19 cellular contexts compared by ENCODE assay signal in the genomic region with DNA sequence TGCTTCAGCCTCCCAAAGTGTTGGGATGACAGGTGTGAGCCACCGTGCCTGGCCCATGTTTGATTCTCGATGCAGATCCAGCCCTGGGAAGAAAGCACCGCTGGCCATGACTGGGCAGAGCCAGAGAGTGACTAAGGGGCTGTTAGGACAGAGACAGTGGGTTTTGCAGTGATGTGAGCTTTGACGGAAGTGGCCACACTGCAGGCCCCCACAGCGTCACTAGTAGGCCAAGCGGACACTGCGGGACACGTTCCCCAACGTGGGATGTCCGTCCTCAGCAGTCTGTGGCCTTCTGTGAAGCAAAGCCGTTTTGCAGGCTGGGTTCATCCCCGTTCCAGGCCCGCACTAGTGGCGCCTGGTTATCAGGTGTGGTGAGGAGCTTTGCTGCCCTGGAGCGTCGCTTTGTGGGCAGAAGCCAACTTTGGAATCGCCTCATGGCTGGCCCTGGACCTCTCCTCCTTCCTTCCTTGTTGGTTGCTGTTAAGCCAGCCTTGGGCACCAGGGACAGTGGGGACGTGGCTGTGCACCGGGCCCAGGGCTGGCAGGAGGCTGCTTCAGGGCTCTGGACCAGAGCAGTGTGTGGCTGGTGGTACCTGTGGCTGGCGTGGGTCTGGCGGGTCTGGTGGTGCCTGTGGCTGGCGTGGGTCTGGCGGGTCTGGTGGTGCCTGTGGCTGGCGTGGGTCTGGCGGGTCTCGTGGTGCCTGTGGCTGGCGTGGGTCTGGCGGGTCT. TPM values are rescaled to one million over a fixed set of nuclear protein-coding genes. Genes with fewer than 3 reads are reported as not detected.
DNase-seq lines count a peak whose midpoint lies in the region; ATAC-seq, FAIRE-seq and TF ChIP-seq lines count a peak whose summit lies in the region.
"Had no signal": no experiment of that assay in that cellular context is flagged by ENCODE, and none has a peak within 500 bp of the region (broad histone marks: within the 10 kb centered on the region; RNA-seq: fewer than 3 reads in every experiment).

No MANE protein-coding gene starts in this region.

- no peak overlapping the region for H3K4me2 ChIP-seq in H1 (ENCODE audit: insufficient read depth in 1 of 2, low read depth in 2 of 2, low read length in 2 of 2)
- H3K4me2 ChIP-seq in HepG2 (ENCODE audit: low read depth, low read length) = peak overlapping the region; percentile 20; the same call in 1 of the 2 replicates

- FAIRE-seq in H1 (lab: Jason Lieb, UNC) (no peak), HepG2 (lab: Jason Lieb, UNC) (no peak)
- FAIRE-seq: keratinocyte had no signal

- ATAC-seq in natural killer cell treated with Interleukin-12 subunit alpha and Interleukin-12 subunit beta and Interleukin-15 and Interleukin-18, amount 100 ng/mL, for 72 hours = no peak
- ATAC-seq in natural killer cell (no peak), HepG2 (no peak), GM21526 (IDR thresholded peaks at IDR 0.05; ENCODE audit: low FRiP score, unreplicated experiment) (no peak), GM21717 (IDR thresholded peaks at IDR 0.05; ENCODE audit: unreplicated experiment) (no peak)
- ATAC-seq in stimulated activated naive B cell treated with anti-CD40 and anti-IgM and Interleukin-4, amounts not matched to agents 10 μg/mL and 1 μg/mL and 100 μg/mL, for 72 hours (replicated peaks) = no peak
- ATAC-seq: activated CD8-positive, alpha-beta memory T cell treated with anti-CD3 and anti-CD28 coated beads, Interleukin-2, amount 10 ng/mL, durations not matched to agents 7 days and 5 days had no signal

- TF ChIP-seq RAD21 in H1 (IDR thresholded peaks at IDR 0.05 in 1 of 2, conservative IDR thresholded peaks at IDR 0.05 in 1 of 2; ENCODE audit: low read depth in 2 of 2, low read length in 2 of 2) = no peak
- no peak for TF ChIP-seq RAD21 in HepG2 (CRISPR knock-in tag; IDR thresholded peaks at IDR 0.05)

- no peak for TF ChIP-seq POLR2A in H1 (IDR thresholded peaks at IDR 0.05; ENCODE audit: control extremely low read depth in 1 of 2, low read depth in 2 of 2, low read length in 2 of 2)
- no peak for TF ChIP-seq POLR2A in HepG2 (IDR thresholded peaks at IDR 0.05; ENCODE audit: insufficient read depth in 1 of 2, low read depth in 2 of 2, low read length in 2 of 2)

- H3K4me1 ChIP-seq in H1 (replicated peaks in 1 of 4; ENCODE audit: control insufficient read depth in 3 of 4, insufficient read depth in 4 of 4, low read length in 3 of 4) (peaks cover 0 to 27% (median 17%) of the 10 kb centered on the region in 4 experiments; a peak in 5 of 7 replicates), HepG2 (ENCODE audit: insufficient read depth, low read length) (peaks cover 42% of the 10 kb centered on the region)

- no peaks in the 10 kb centered on the region for H3K27me3 Mint-ChIP-seq in natural killer cell treated with Interleukin-12 subunit alpha and Interleukin-12 subunit beta and Interleukin-15 and Interleukin-18, amount 100 ng/mL, for 72 hours
- no peaks in the 10 kb centered on the region for H3K27me3 Mint-ChIP-seq in natural killer cell (ENCODE audit: low read depth in 2 of 2)
- no peaks in the 10 kb centered on the region for H3K27me3 Mint-ChIP-seq in stimulated activated naive B cell treated with anti-CD40 and anti-IgM and Interleukin-4, amounts not matched to agents 10 μg/mL and 1 μg/mL and 100 μg/mL, for 72 hours
- H3K27me3 Mint-ChIP-seq: activated CD8-positive, alpha-beta memory T cell treated with anti-CD3 and anti-CD28 coated beads, Interleukin-2, amount 10 ng/mL, durations not matched to agents 7 days and 5 days had no signal

- H3K4me3 Mint-ChIP-seq in natural killer cell treated with Interleukin-12 subunit alpha and Interleukin-12 subunit beta and Interleukin-15 and Interleukin-18, amount 100 ng/mL, for 72 hours = no peak overlapping the region
- H3K4me3 Mint-ChIP-seq in natural killer cell = no peak overlapping the region
- no peak overlapping the region for H3K4me3 Mint-ChIP-seq in stimulated activated naive B cell treated with anti-CD40 and anti-IgM and Interleukin-4, amounts not matched to agents 10 μg/mL and 1 μg/mL and 100 μg/mL, for 72 hours
- H3K4me3 Mint-ChIP-seq: activated CD8-positive, alpha-beta memory T cell treated with anti-CD3 and anti-CD28 coated beads, Interleukin-2, amount 10 ng/mL, durations not matched to agents 7 days and 5 days; T-helper 1 cell treated with Interleukin-12 subunit alpha and Interleukin-12 subunit beta and Interleukin-4 antibody, amounts not matched to agents 30 μg/mL and 1 μg/mL, for 36 hours had no signal

- H3K56ac ChIP-seq in H1 (replicated peaks; ENCODE audit: insufficient read length, low read depth, low read length) = no peak overlapping the region

- H3K27ac Mint-ChIP-seq in natural killer cell treated with Interleukin-12 subunit alpha and Interleukin-12 subunit beta and Interleukin-15 and Interleukin-18, amount 100 ng/mL, for 72 hours = no peak overlapping the region
- H3K27ac Mint-ChIP-seq in natural killer cell = peak overlapping the region in 1 of 2 donors; percentile 68
- H3K27ac Mint-ChIP-seq in stimulated activated naive B cell treated with anti-CD40 and anti-IgM and Interleukin-4, amounts not matched to agents 10 μg/mL and 1 μg/mL and 100 μg/mL, for 72 hours = peak overlapping the region; percentile 83
- H3K27ac Mint-ChIP-seq: activated CD8-positive, alpha-beta memory T cell treated with anti-CD3 and anti-CD28 coated beads, Interleukin-2, amount 10 ng/mL, durations not matched to agents 7 days and 5 days; T-helper 1 cell treated with Interleukin-12 subunit alpha and Interleukin-12 subunit beta and Interleukin-4 antibody, amounts not matched to agents 30 μg/mL and 1 μg/mL, for 36 hours had no signal

- DNase-seq in natural killer cell treated with Interleukin-12 subunit alpha and Interleukin-12 subunit beta and Interleukin-15 and Interleukin-18, amount 100 ng/mL, for 72 hours (ENCODE audit: low spot score) = peak; percentile 52
- DNase-seq in natural killer cell (no peak), H1 (ENCODE audit: low read depth in 1 of 2, low spot score in 2 of 2) (no peak), HepG2 (ENCODE audit: low spot score) (no peak), RKO (ENCODE audit: low spot score) (no peak)
- no peak for DNase-seq in stimulated activated naive B cell treated with anti-CD40 and anti-IgM and Interleukin-4, amounts not matched to agents 10 μg/mL and 1 μg/mL and 100 μg/mL, for 72 hours
- DNase-seq: ACHN; activated CD8-positive, alpha-beta memory T cell treated with anti-CD3 and anti-CD28 coated beads, Interleukin-2, amount 10 ng/mL, durations not matched to agents 7 days and 5 days; activated gamma-delta T cell; DMS79 treated with DMSO at 0.1 percent for 48 hours; head of caudate nucleus; NCI-H2171 treated with DMSO at 0.1 percent for 48 hours; NCI-H82; stimulated activated CD4-positive, alpha-beta T cell treated with anti-CD3 and anti-CD28 coated beads, Interleukin-2, amount 100 ng/mL, for 48 hours had no signal

- H4K8ac ChIP-seq in H1 (ENCODE audit: extremely low read depth, insufficient read depth, low read length) = no peak overlapping the region

- no peak overlapping the region for H4K5ac ChIP-seq in H1 (ENCODE audit: insufficient read length, low read depth, low read length)

- H2AFZ ChIP-seq in H1 (ENCODE audit: low read length) = no peak overlapping the region
- no peak overlapping the region for H2AFZ ChIP-seq in HepG2 (ENCODE audit: low read length)

- H3K4me3 ChIP-seq in H1 (ENCODE audit: extremely low read depth in 1 of 4, insufficient read depth in 2 of 4, low read depth in 3 of 4, low read length in 4 of 4) = no peak overlapping the region
- no peak overlapping the region for H3K4me3 ChIP-seq in HepG2 (replicated peaks in 1 of 3; ENCODE audit: insufficient read depth in 1 of 3, low read depth in 2 of 3, low read length in 3 of 3)
- H3K4me3 ChIP-seq: ovary had no signal

- H3K4me1 Mint-ChIP-seq in natural killer cell treated with Interleukin-12 subunit alpha and Interleukin-12 subunit beta and Interleukin-15 and Interleukin-18, amount 100 ng/mL, for 72 hours (ENCODE audit: low read depth in 2 of 2) = peaks cover 20 to 28% of the 10 kb centered on the region in 2 donors
- H3K4me1 Mint-ChIP-seq in natural killer cell = peaks cover 20 to 36% of the 10 kb centered on the region in 2 donors
- H3K4me1 Mint-ChIP-seq in stimulated activated naive B cell treated with anti-CD40 and anti-IgM and Interleukin-4, amounts not matched to agents 10 μg/mL and 1 μg/mL and 100 μg/mL, for 72 hours = peaks cover 37 to 49% of the 10 kb centered on the region in 2 donors

- H2AK5ac ChIP-seq in H1 (ENCODE audit: low read depth, low read length) = no peak overlapping the region

- TF ChIP-seq CTCF in natural killer cell (IDR thresholded peaks at IDR 0.05) (no peak), H1 (IDR thresholded peaks at IDR 0.05; ENCODE audit: control extremely low read depth in 1 of 3, insufficient read depth in 1 of 3, low read depth in 1 of 3, low read length in 3 of 3) (no peak), HepG2 (CRISPR knock-in tag; IDR thresholded peaks at IDR 0.05) (no peak)

- POLR2A ChIA-PET in H1 (lab: Charles Lee; ENCODE audit: partially characterized antibody) = no interaction called here
- POLR2A ChIA-PET in HepG2 (lab: Yijun Ruan, JAX) = no interaction called here

- 88% methylated on average over 26 of the region's 28 CpGs; no CpG with 5 or more reads in 1 of the 2 experiments for WGBS in H1 (ENCODE audit: extremely low coverage in 1 of 2, insufficient coverage in 1 of 2, insufficient read length in 1 of 2, insufficient replicate concordance in 2 of 2, low coverage in 1 of 2, low lambda C conversion rate in 2 of 2, missing lambda C conversion rate in 1 of 2), 2 experiments
- 95% methylated on average over 16 of the region's 28 CpGs for WGBS in HepG2 (ENCODE audit: low lambda C conversion rate)

- CTCF ChIA-PET in H1 (lab: Charles Lee; ENCODE audit: partially characterized antibody) (interaction anchor here (0.7 to 1.8 kb wide), 3 partner anchors 10 to 112 kb away, joined by 3 to 5 read pairs (median 4); no protein-coding TSS in a partner anchor), HepG2 (lab: Yijun Ruan, JAX; ENCODE audit: low intra/inter-chr PET ratio, low total read pairs) (no interaction called here)

- H2BK15ac ChIP-seq in H1 (ENCODE audit: low read length) = no peak overlapping the region

- H3K9ac ChIP-seq in H1 (replicated peaks in 1 of 4; ENCODE audit: extremely low read depth in 1 of 4, low read depth in 3 of 4, low read length in 3 of 4) = no peak overlapping the region
- no peak overlapping the region for H3K9ac ChIP-seq in HepG2 (ENCODE audit: insufficient read depth, low read depth, low read length)

- no peak overlapping the region for H2BK120ac ChIP-seq in H1 (replicated peaks; ENCODE audit: low read depth, low read length)

- H3K79me1 ChIP-seq in H1 (ENCODE audit: low read depth, low read length) = peaks cover 35% of the 10 kb centered on the region

- no peak overlapping the region for H2BK12ac ChIP-seq in H1 (ENCODE audit: low read depth, low read length)

- intact Hi-C loops in natural killer cell (cut with micrococcal nuclease) = no loop called here
- intact Hi-C loops in HepG2 (cut with micrococcal nuclease; ENCODE audit: unreplicated experiment) = no loop called here

- no peak for TF ChIP-seq EP300 in H1 (IDR thresholded peaks at IDR 0.05; ENCODE audit: borderline replicate concordance in 1 of 2, low read depth in 2 of 2, low read length in 2 of 2)
- no peak for TF ChIP-seq EP300 in HepG2 (IDR thresholded peaks at IDR 0.05; ENCODE audit: low read depth in 2 of 2, low read length in 2 of 2)
- TF ChIP-seq EP300 in HepG2 (CRISPR knock-in tag; IDR thresholded peaks at IDR 0.05; ENCODE audit: borderline replicate concordance) = no peak

- no peak overlapping the region for H3K4ac ChIP-seq in H1 (replicated peaks; ENCODE audit: insufficient read length, low read depth, low read length)

- no peaks in the 10 kb centered on the region for H3K27me3 ChIP-seq in H1 (replicated peaks in 1 of 4; ENCODE audit: control insufficient read depth in 3 of 4, extremely low read depth in 1 of 4, insufficient read depth in 3 of 4, low read length in 3 of 4)
- H3K27me3 ChIP-seq in HepG2 (ENCODE audit: control insufficient read depth in 1 of 2, insufficient read depth in 2 of 2, low read length in 2 of 2) = no peaks in the 10 kb centered on the region
- H3K27me3 ChIP-seq: ovary had no signal

- peaks cover 36 to 67% of the 10 kb centered on the region in 2 experiments for H4K20me1 ChIP-seq in H1 (replicated peaks in 1 of 2; ENCODE audit: control insufficient read depth in 1 of 2, insufficient read depth in 2 of 2, low read length in 2 of 2)
- H4K20me1 ChIP-seq in HepG2 (ENCODE audit: insufficient read depth, low read length) = peaks cover 68% of the 10 kb centered on the region; the same call in 1 of the 2 replicates

- H3K9me3 Mint-ChIP-seq in natural killer cell treated with Interleukin-12 subunit alpha and Interleukin-12 subunit beta and Interleukin-15 and Interleukin-18, amount 100 ng/mL, for 72 hours = no peaks in the 10 kb centered on the region
- no peaks in the 10 kb centered on the region for H3K9me3 Mint-ChIP-seq in natural killer cell
- H3K9me3 Mint-ChIP-seq in stimulated activated naive B cell treated with anti-CD40 and anti-IgM and Interleukin-4, amounts not matched to agents 10 μg/mL and 1 μg/mL and 100 μg/mL, for 72 hours = no peaks in the 10 kb centered on the region
- H3K9me3 Mint-ChIP-seq: T-helper 1 cell treated with Interleukin-12 subunit alpha and Interleukin-12 subunit beta and Interleukin-4 antibody, amounts not matched to agents 30 μg/mL and 1 μg/mL, for 36 hours had no signal

- in situ Hi-C loops in HepG2 (cut with HindIII; ENCODE audit: extremely low pct_ligation_motif_present, low pct_unique_long_range_greater_than_20kb) = no loop called here

- H3K36me3 ChIP-seq in H1 (ENCODE audit: control insufficient read depth in 2 of 4, insufficient read depth in 4 of 4, low read length in 3 of 4) = no peaks in the 10 kb centered on the region
- H3K36me3 ChIP-seq in HepG2 (replicated peaks in 1 of 2; ENCODE audit: control insufficient read depth in 1 of 2, insufficient read depth in 2 of 2, low read length in 2 of 2) = peaks cover 0 to 2% of the 10 kb centered on the region in 2 experiments; a peak in 2 of 5 replicates
- H3K36me3 ChIP-seq: ovary had no signal

- H3K27ac ChIP-seq in H1 (ENCODE audit: low read depth, low read length) (no peak overlapping the region), HepG2 (ENCODE audit: extremely low read length, insufficient read depth, low read length) (no peak overlapping the region)

- no TSS peak for BruUV-seq in HepG2 (replicated peaks; lab: Mats Ljungman, UMichigan)

- H2BK20ac ChIP-seq in H1 (ENCODE audit: low read length) = no peak overlapping the region

- H3K79me2 ChIP-seq in H1 (ENCODE audit: control insufficient read depth in 1 of 2, insufficient read depth in 2 of 2, low read length in 2 of 2) (peaks cover 45 to 99% of the 10 kb centered on the region in 2 experiments; a peak in 3 of 4 replicates), HepG2 (ENCODE audit: insufficient read depth, low read length) (peaks cover 93% of the 10 kb centered on the region)

- no peaks in the 10 kb centered on the region for H3K23me2 ChIP-seq in H1 (ENCODE audit: low read depth, low read length)

- H3K18ac ChIP-seq in H1 (ENCODE audit: extremely low read depth, low read length) = no peak overlapping the region

- H3K14ac ChIP-seq in H1 (ENCODE audit: insufficient read length) = no peak overlapping the region

- H4K91ac ChIP-seq in H1 (replicated peaks; ENCODE audit: insufficient read length, low read length) = no peak overlapping the region

- no peak overlapping the region for H3K23ac ChIP-seq in H1 (ENCODE audit: insufficient read length)

- H2BK5ac ChIP-seq in H1 (ENCODE audit: low read depth, low read length) = peak overlapping the region; percentile 63

- H3K9me3 ChIP-seq in H1 (ENCODE audit: insufficient read depth in 2 of 2, low read depth in 1 of 2, low read length in 1 of 2) (no peaks in the 10 kb centered on the region), HepG2 (ENCODE audit: low read length) (no peaks in the 10 kb centered on the region)
- H3K9me3 ChIP-seq: ovary had no signal

- H3K36me3 Mint-ChIP-seq in natural killer cell treated with Interleukin-12 subunit alpha and Interleukin-12 subunit beta and Interleukin-15 and Interleukin-18, amount 100 ng/mL, for 72 hours = no peaks in the 10 kb centered on the region
- no peaks in the 10 kb centered on the region for H3K36me3 Mint-ChIP-seq in natural killer cell
- peaks cover 0 to 23% of the 10 kb centered on the region in 2 donors for H3K36me3 Mint-ChIP-seq in stimulated activated naive B cell treated with anti-CD40 and anti-IgM and Interleukin-4, amounts not matched to agents 10 μg/mL and 1 μg/mL and 100 μg/mL, for 72 hours

RNA-seq across cellular contexts. Expression of a gene that starts 41.2 kb away (rescaled TPM):
- 10 to 100 TPM; 16.5 to 42.7 TPM for total RNA-seq in natural killer cell treated with Interleukin-12 subunit alpha and Interleukin-12 subunit beta and Interleukin-15 and Interleukin-18, amount 100 ng/mL, for 72 hours
- 100 to 1,000 TPM in 2 of 3 donors, 10 to 100 TPM in 1; 96.9 to 145 (median 140) TPM for total RNA-seq in natural killer cell
- 80.2 and 87.6 TPM in 2 replicates for total RNA-seq in H1 (2021; fragmentation: NEBNext Ultra II Directional; extraction: Animal tissue kit (Norgen Biotek cat#: 25700))
- 8.3 and 14.5 TPM in 2 replicates for polyA plus RNA-seq in H1 (2011; rRNA removed)
- 8.6 TPM for polyA plus RNA-seq in H1 (2011; cell fraction: cytosol; rRNA removed)
- 19.2 TPM for polyA plus RNA-seq in H1 (2011; cell fraction: nucleus; rRNA removed)
- polyA plus RNA-seq in H1 (2012, experiment 1 of 2) = 24.8 to 35.9 TPM (median 32.3 TPM) in 4 replicates
- polyA plus RNA-seq in H1 (2012, experiment 2 of 2) = 36.5 TPM
- 40.2 TPM for polyA plus RNA-seq in H1 (2013, experiment 1 of 2)
- polyA plus RNA-seq in H1 (2013, experiment 2 of 2) = 39.7 TPM
- polyA minus RNA-seq in H1 (2011; rRNA and poly(A)+ RNA removed) = 6.3 and 7.3 TPM in 2 replicates
- 30.0 TPM for polyA minus RNA-seq in H1 (2011; cell fraction: cytosol; rRNA and poly(A)+ RNA removed)
- 27.1 TPM for polyA minus RNA-seq in H1 (2011; cell fraction: nucleus; rRNA and poly(A)+ RNA removed)
- total RNA-seq in HepG2 (2016; rRNA removed; fragmentation: Illumina TruSeq; extraction: Trizol) = 6.9 and 9.6 TPM in 2 replicates
- total RNA-seq in HepG2 (2016; cell fraction: cytosol; rRNA removed; fragmentation: Illumina TruSeq; extraction: Trizol; ENCODE audit: low read depth) = 3.4 and 6.3 TPM in 2 replicates
- total RNA-seq in HepG2 (2016; cell fraction: insoluble cytoplasmic fraction; rRNA removed; fragmentation: Illumina TruSeq; extraction: Trizol) = 7.7 and 7.9 TPM in 2 replicates
- 4.6 and 5.7 TPM in 2 replicates for total RNA-seq in HepG2 (2016; cell fraction: membrane; rRNA removed; fragmentation: Illumina TruSeq; extraction: Trizol)
- total RNA-seq in HepG2 (2016; cell fraction: nucleus; rRNA removed; fragmentation: Illumina TruSeq; extraction: Trizol) = 10.6 and 12.2 TPM in 2 replicates
- polyA plus RNA-seq in HepG2 (2011; rRNA removed) = 4.7 and 5.9 TPM in 2 replicates
- 3.8 and 4.2 TPM in 2 replicates for polyA plus RNA-seq in HepG2 (2011; cell fraction: cytosol; rRNA removed)
- 20.3 and 21.2 TPM in 2 replicates for polyA plus RNA-seq in HepG2 (2011; cell fraction: nucleus; rRNA removed)
- polyA plus RNA-seq in HepG2 (2012) = 10.1 and 12.3 TPM in 2 replicates
- 0.60 and 0.83 TPM in 2 replicates for polyA plus RNA-seq in HepG2 (2016; cell fraction: cytosol; fragmentation: Illumina TruSeq; extraction: Trizol; ENCODE audit: low read depth)
- polyA plus RNA-seq in HepG2 (2016; cell fraction: insoluble cytoplasmic fraction; fragmentation: Illumina TruSeq; extraction: Trizol; ENCODE audit: low read depth) = 16.7 and 23.3 TPM in 2 replicates
- polyA plus RNA-seq in HepG2 (2016; cell fraction: membrane; fragmentation: Illumina TruSeq; extraction: Trizol; ENCODE audit: low read depth) = 3.7 and 4.4 TPM in 2 replicates
- 33.8 and 34.3 TPM in 2 replicates for polyA plus RNA-seq in HepG2 (2016; cell fraction: nucleus; fragmentation: Illumina TruSeq; extraction: Trizol; ENCODE audit: insufficient read depth, low read depth)
- polyA minus RNA-seq in HepG2 (2011; rRNA and poly(A)+ RNA removed; ENCODE audit: low replicate concordance) = 4.4 and 14.7 TPM in 2 replicates
- 16.7 and 22.2 TPM in 2 replicates for polyA minus RNA-seq in HepG2 (2011; cell fraction: cytosol; rRNA and poly(A)+ RNA removed)
- polyA minus RNA-seq in HepG2 (2011; cell fraction: nucleus; rRNA and poly(A)+ RNA removed) = 10.9 and 12.1 TPM in 2 replicates
